12 cellular contexts compared by ENCODE assay signal in the genomic region with DNA sequence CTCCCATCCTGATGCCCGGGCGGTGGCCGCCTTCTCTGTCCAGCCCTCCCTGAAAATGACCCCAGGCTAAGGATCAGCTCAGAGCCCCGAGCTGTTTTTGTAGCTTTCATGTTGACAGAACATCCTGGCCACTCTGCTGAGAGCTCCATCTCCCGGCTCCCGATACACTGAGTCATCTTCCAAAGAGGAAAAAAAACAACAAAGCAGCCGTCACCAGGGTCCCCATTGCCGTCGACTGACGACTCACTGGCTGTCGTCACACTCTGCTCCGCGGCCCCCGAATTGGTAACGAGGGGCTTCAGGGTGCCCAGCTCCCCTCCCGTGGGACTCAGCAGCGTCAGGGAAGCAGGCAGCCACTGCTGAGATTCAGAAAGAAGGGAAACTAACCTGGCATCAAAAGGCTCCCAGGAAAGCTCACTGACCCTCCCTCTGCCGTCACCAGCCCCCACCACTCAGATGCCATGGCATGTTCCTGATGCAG.
DNase-seq lines count a peak whose midpoint lies in the region; ATAC-seq and TF ChIP-seq lines count a peak whose summit lies in the region.
"Had no signal": no experiment of that assay in that cellular context is flagged by ENCODE, and none has a peak within 500 bp of the region (broad histone marks: within the 10 kb centered on the region; RNA-seq: fewer than 3 reads in every experiment).

No MANE protein-coding gene starts in this region.

- H3K9ac ChIP-seq in muscle layer of colon (ENCODE audit: low read length), result peak overlapping the region; percentile 100
- H3K9ac ChIP-seq: neural progenitor cell had no signal

- TF ChIP-seq POLR2A in vagina (IDR thresholded peaks at IDR 0.05), result no peak

- no peak overlapping the region for H3K4me3 Mint-ChIP-seq in progenitor cell of endocrine pancreas (ENCODE audit: low read depth)
- H3K4me3 Mint-ChIP-seq: activated CD8-positive, alpha-beta memory T cell treated with anti-CD3 and anti-CD28 coated beads, Interleukin-2, amount 10 ng/mL, durations not matched to agents 7 days and 5 days; effector memory CD8-positive, alpha-beta T cell; neural progenitor cell had no signal

- H3K27ac ChIP-seq in heart right ventricle (peak overlapping the region; percentile 11 to 100 (median 92)), muscle layer of colon (ENCODE audit: low read depth, low read length) (peak overlapping the region; percentile 66), vagina (peak overlapping the region; percentile 64)
- peak overlapping the region; percentile 17 for H3K27ac ChIP-seq in effector memory CD4-positive, alpha-beta T cell (ENCODE audit: insufficient read depth, low read length, poor library complexity, severe bottlenecking)
- H3K27ac ChIP-seq: C4-2B, neural progenitor cell had no signal

- 40 to 44% methylated on average over 18 of the region's 18 CpGs for WGBS in heart right ventricle, 2 donors

- no peaks in the 10 kb centered on the region for H3K27me3 Mint-ChIP-seq in progenitor cell of endocrine pancreas
- H3K27me3 Mint-ChIP-seq: activated CD8-positive, alpha-beta memory T cell treated with anti-CD3 and anti-CD28 coated beads, Interleukin-2, amount 10 ng/mL, durations not matched to agents 7 days and 5 days; effector memory CD8-positive, alpha-beta T cell had no signal

- H3K9me3 ChIP-seq in heart right ventricle (no peaks in the 10 kb centered on the region), muscle layer of colon (ENCODE audit: low read length) (no peaks in the 10 kb centered on the region), vagina (no peaks in the 10 kb centered on the region)
- no peaks in the 10 kb centered on the region for H3K9me3 ChIP-seq in effector memory CD4-positive, alpha-beta T cell (ENCODE audit: control insufficient read depth, low read length)

- H3K4me1 ChIP-seq in heart right ventricle (peaks cover 43 to 85% (median 80%) of the 10 kb centered on the region in 9 donors), muscle layer of colon (ENCODE audit: insufficient read depth, low read length) (peaks cover 64% of the 10 kb centered on the region), vagina (peaks cover 86% of the 10 kb centered on the region)
- H3K4me1 ChIP-seq in effector memory CD4-positive, alpha-beta T cell (ENCODE audit: control insufficient read depth, insufficient read depth, low read length, poor library complexity, severe bottlenecking), result peaks cover 40% of the 10 kb centered on the region
- H3K4me1 ChIP-seq: neural progenitor cell had no signal

- DNase-seq in heart right ventricle (no peak), left ventricle myocardium superior (no peak), vagina (ENCODE audit: extremely low spot score in 2 of 2) (no peak), OCI-M1 (lab: John Stamatoyannopoulos, UW) (no peak), progenitor cell of endocrine pancreas (ENCODE audit: low spot score, unreplicated experiment) (no peak)
- DNase-seq in effector memory CD4-positive, alpha-beta T cell, result no peak
- no peak for DNase-seq in stimulated activated CD4-positive, alpha-beta T cell treated with anti-CD3 and anti-CD28 coated beads, Interleukin-1b, Interleukin-23, amount 100 ng/mL, for 48 hours
- DNase-seq: activated CD8-positive, alpha-beta memory T cell treated with anti-CD3 and anti-CD28 coated beads, Interleukin-2, amount 10 ng/mL, durations not matched to agents 7 days and 5 days; effector memory CD8-positive, alpha-beta T cell had no signal

- H3K36me3 ChIP-seq in heart right ventricle (peaks cover 0 to 63% (median 41%) of the 10 kb centered on the region in 9 donors), muscle layer of colon (ENCODE audit: insufficient read depth, low read length) (peaks cover 51% of the 10 kb centered on the region), vagina (peaks cover 0 to 39% of the 10 kb centered on the region in 2 donors)
- H3K36me3 ChIP-seq in effector memory CD4-positive, alpha-beta T cell (ENCODE audit: control insufficient read depth, insufficient read depth, low read length), result peaks cover 52% of the 10 kb centered on the region
- H3K36me3 ChIP-seq: neural progenitor cell had no signal

- TF ChIP-seq CTCF in heart right ventricle (IDR thresholded peaks at IDR 0.05) (no peak), vagina (IDR thresholded peaks at IDR 0.05) (no peak), progenitor cell of endocrine pancreas (IDR thresholded peaks at IDR 0.05; ENCODE audit: unreplicated experiment) (no peak)

- H3K27ac Mint-ChIP-seq in progenitor cell of endocrine pancreas, result no peak overlapping the region
- H3K27ac Mint-ChIP-seq: activated CD8-positive, alpha-beta memory T cell treated with anti-CD3 and anti-CD28 coated beads, Interleukin-2, amount 10 ng/mL, durations not matched to agents 7 days and 5 days; neural progenitor cell had no signal

- H3K4me3 ChIP-seq in heart right ventricle (peak overlapping the region; percentile 2 to 85 (median 68)), muscle layer of colon (ENCODE audit: low read depth in 1 of 2, low read length in 2 of 2) (peak overlapping the region; percentile 21 to 98), vagina (peak overlapping the region; percentile 57 to 81)
- no peak overlapping the region for H3K4me3 ChIP-seq in effector memory CD4-positive, alpha-beta T cell (ENCODE audit: insufficient read depth, low read depth, low read length, poor library complexity, severe bottlenecking)
- H3K4me3 ChIP-seq: neural progenitor cell had no signal

- ATAC-seq in heart right ventricle (no peak), left ventricle myocardium superior (no peak)
- ATAC-seq: activated CD8-positive, alpha-beta memory T cell treated with anti-CD3 and anti-CD28 coated beads, Interleukin-2, amount 10 ng/mL, durations not matched to agents 7 days and 5 days; effector memory CD8-positive, alpha-beta T cell had no signal

- peaks cover 11% of the 10 kb centered on the region for H3K36me3 Mint-ChIP-seq in progenitor cell of endocrine pancreas (ENCODE audit: insufficient read depth)

- peaks cover 5% of the 10 kb centered on the region for H3K4me1 Mint-ChIP-seq in progenitor cell of endocrine pancreas (ENCODE audit: low read depth)

- no peaks in the 10 kb centered on the region for H3K9me3 Mint-ChIP-seq in progenitor cell of endocrine pancreas (ENCODE audit: low read depth)

- H3K27me3 ChIP-seq in heart right ventricle (no peaks in the 10 kb centered on the region), muscle layer of colon (ENCODE audit: control insufficient read depth in 1 of 2, insufficient read depth in 2 of 2, low read length in 2 of 2) (no peaks in the 10 kb centered on the region), vagina (no peaks in the 10 kb centered on the region)
- no peaks in the 10 kb centered on the region for H3K27me3 ChIP-seq in effector memory CD4-positive, alpha-beta T cell (replicated peaks; ENCODE audit: control insufficient read depth, insufficient read depth, low read length, poor library complexity, severe bottlenecking)
- H3K27me3 ChIP-seq: neural progenitor cell had no signal

- intact Hi-C loops in heart right ventricle (cut with DNase I), result no loop called here
- intact Hi-C loops in left ventricle myocardium superior (cut with micrococcal nuclease), result no loop called here
- intact Hi-C loops in vagina (cut with DNase I), result no loop called here

Comparison
In these comparisons a context has a peak if more than half of its experiments do, and no peak if none do; other contexts are left out.
1. H3K27ac ChIP-seq: peak in every context shown above with its lines; median percentile 92 in heart right ventricle; 66 in muscle layer of colon; 64 in vagina; 17 in effector memory CD4-positive, alpha-beta T cell.